ENCODE assay signal across 1 cellular context in the genomic region with DNA sequence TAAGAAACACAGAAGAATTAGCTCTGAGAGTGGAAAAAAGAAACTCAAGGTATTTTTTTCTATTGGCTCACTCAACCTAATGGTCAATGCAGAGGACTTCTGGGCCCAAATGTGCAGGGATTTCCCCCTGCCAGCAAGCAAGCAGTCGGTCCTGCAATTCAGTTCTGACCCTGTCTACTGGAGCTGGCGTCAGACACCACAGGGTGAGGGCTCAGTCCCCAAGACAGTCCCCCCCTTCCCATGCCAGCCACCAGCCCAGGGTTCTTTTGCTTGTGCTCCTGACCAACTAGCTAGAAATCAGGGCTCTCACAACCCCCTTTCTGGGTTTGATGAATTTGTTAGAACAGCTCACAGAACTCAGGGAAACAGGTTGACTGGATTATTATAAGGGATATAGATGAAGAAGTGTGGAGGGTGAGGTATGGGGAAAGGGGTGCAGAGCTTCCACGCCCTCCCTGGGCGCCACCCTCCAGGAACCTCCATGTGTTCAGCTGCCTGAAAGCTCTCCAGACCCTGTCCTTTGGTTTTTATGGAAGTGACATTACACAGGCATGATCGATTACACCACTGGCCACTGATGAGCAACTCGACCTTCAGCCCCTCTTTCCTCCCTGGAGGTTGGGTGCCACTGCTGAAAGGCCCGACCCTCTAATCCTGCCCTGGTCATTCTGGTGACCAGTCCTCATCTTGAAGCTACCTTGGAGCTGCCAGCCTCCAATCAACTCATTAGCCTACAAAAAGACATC.
TF ChIP-seq lines count a peak whose summit lies in the region.

No MANE protein-coding gene starts in this region.

TF ChIP-seq in endothelial cell of umbilical vein, 7 proteins besides CTCF, POLR2A, EP300 and RAD21:
- no peak for TF ChIP-seq FOS (IDR thresholded peaks at IDR 0.05; ENCODE audit: borderline replicate concordance, insufficient read depth, low read length)
- no peak for TF ChIP-seq POLR2AphosphoS5 (IDR thresholded peaks at IDR 0.05; ENCODE audit: insufficient read depth, low read depth, low read length)
- no peak for TF ChIP-seq EZH2 (IDR thresholded peaks at IDR 0.05; ENCODE audit: borderline replicate concordance, low read depth, low read length, severe bottlenecking)
- TF ChIP-seq JUN (IDR thresholded peaks at IDR 0.05; ENCODE audit: borderline replicate concordance, insufficient read depth, insufficient read length, low read depth): no peak
- no peak for TF ChIP-seq GATA2 (IDR thresholded peaks at IDR 0.05; ENCODE audit: insufficient read depth, insufficient read length, low read depth, low read length)
- TF ChIP-seq, protein P1, sequence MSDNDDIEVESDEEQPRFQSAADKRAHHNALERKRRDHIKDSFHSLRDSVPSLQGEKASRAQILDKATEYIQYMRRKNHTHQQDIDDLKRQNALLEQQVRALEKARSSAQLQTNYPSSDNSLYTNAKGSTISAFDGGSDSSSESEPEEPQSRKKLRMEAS (IDR thresholded peaks at IDR 0.05; ENCODE audit: insufficient read depth, insufficient read length): no peak
- no peak for TF ChIP-seq MYC (IDR thresholded peaks at IDR 0.05; ENCODE audit: low read depth, low read length)
